11 cellular contexts compared by ENCODE assay signal in the genomic region with DNA sequence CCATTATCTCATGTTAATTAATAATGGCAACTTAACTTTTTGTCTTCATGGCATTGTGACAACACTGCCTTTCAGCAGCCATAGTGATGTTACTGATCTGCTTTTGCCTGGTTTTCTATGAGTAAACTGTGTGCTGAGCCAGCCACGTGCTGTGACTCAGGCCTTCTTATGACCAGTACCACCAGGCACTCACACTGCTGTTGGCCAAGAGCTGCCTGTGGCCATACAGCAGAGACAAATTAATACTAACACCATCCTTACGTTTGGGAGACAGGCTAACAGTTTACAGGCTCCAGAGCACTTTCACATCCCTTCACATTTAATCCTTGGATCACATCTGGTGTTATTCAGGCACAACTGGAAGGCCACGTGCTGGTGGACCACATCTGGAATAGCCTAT.
A peak's percentile ranks its signal among the peaks of the same experiment; 100 is the strongest.
DNase-seq lines count a peak whose midpoint lies in the region; ATAC-seq and TF ChIP-seq lines count a peak whose summit lies in the region.
"Had no signal": no experiment of that assay in that cellular context is flagged by ENCODE, and none has a peak within 500 bp of the region (broad histone marks: within the 10 kb centered on the region; RNA-seq: fewer than 3 reads in every experiment).

No MANE protein-coding gene starts in this region.

- H3K4me3 ChIP-seq in breast epithelium, result no peak overlapping the region
- H3K4me3 ChIP-seq: BLaER1, tibial artery had no signal

- in situ Hi-C loops in ACHN (cut with HindIII; ENCODE audit: low pct_ligation_motif_present, low pct_unique_long_range_greater_than_20kb, low sequenced_read_pairs), result no loop called here

- no peaks in the 10 kb centered on the region for H3K27me3 ChIP-seq in breast epithelium
- H3K27me3 ChIP-seq: BLaER1, tibial artery had no signal

- H3K27ac ChIP-seq in breast epithelium, result peak overlapping the region; percentile 58 to 75
- H3K27ac ChIP-seq: BLaER1, tibial artery had no signal

- no peaks in the 10 kb centered on the region for H3K4me1 ChIP-seq in breast epithelium
- H3K4me1 ChIP-seq: BLaER1, tibial artery had no signal

- no peak for TF ChIP-seq POLR2A in breast epithelium (IDR thresholded peaks at IDR 0.05)

- no peaks in the 10 kb centered on the region for H3K9me3 ChIP-seq in breast epithelium
- H3K9me3 ChIP-seq: BLaER1, tibial artery had no signal

- ATAC-seq in GM21825 (IDR thresholded peaks at IDR 0.05; ENCODE audit: unreplicated experiment) (no peak), HG03571 (IDR thresholded peaks at IDR 0.05; ENCODE audit: unreplicated experiment) (no peak)

- intact Hi-C loops in breast epithelium (cut with DNase I; ENCODE audit: low total_unique reads), result no loop called here

- DNase-seq in ACHN (peak; percentile 37), HT1080 (ENCODE audit: low read depth) (peak; percentile 78), breast epithelium (ENCODE audit: low spot score in 2 of 2) (no peak), kidney glomerular epithelial cell (lab: John Stamatoyannopoulos, UW) (peak; percentile 45), 8988T (no peak)
- no peak for DNase-seq in stimulated activated CD4-positive, alpha-beta T cell treated with anti-CD3 and anti-CD28 coated beads, Interleukin-2, amount 100 ng/mL, for 48 hours
- DNase-seq: NCI-H1417 treated with DMSO at 0.1 percent for 48 hours had no signal

- TF ChIP-seq CTCF in breast epithelium (IDR thresholded peaks at IDR 0.05), result no peak

- no peaks in the 10 kb centered on the region for H3K36me3 ChIP-seq in breast epithelium
- H3K36me3 ChIP-seq: BLaER1, tibial artery had no signal

Comparison
In these comparisons a context has a peak if more than half of its experiments do, and no peak if none do; other contexts are left out.
1. DNase-seq: peak in ACHN (single experiment), HT1080 (single experiment) and kidney glomerular epithelial cell (single experiment); none in breast epithelium (0 of 2), stimulated activated CD4-positive, alpha-beta T cell treated with anti-CD3 and anti-CD28 coated beads, Interleukin-2, amount 100 ng/mL, for 48 hours (0 of 2) and 8988T (single experiment).